In the genomic region with DNA sequence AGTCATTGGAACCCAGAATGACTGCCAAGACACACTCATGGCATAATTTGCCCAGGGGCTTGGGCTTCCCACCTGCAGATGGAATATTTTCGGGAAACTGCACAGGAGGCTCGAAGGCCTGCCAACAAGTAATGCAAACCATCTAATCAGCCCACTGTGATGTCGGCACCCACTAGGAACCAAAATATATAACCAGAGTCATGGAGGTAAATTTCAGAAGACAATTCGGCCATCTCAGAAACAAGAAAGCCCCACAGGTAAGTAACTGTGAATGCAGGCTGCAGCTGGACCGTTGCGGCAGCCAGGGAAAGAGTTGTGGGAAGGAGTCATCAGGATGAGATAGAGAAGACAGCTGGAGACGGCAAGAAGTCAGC, we compare ENCODE assay signal across 20 cellular contexts.
"Had no signal": no experiment of that assay in that cellular context is flagged by ENCODE, and none has a peak within 500 bp of the region (broad histone marks: within the 10 kb centered on the region; RNA-seq: fewer than 3 reads in every experiment).

No MANE protein-coding gene starts in this region.

- DNase-seq: KBM-7, MV-4-11, NCI-H1048, NCI-H1105, NCI-H1417, NCI-H1436 treated with DMSO at 0.1 percent for 48 hours, NCI-H1694, NCI-H187 treated with DMSO at 0.1 percent for 48 hours, NCI-H2029 treated with DMSO at 0.1 percent for 48 hours, NCI-H2171 treated with DMSO at 0.1 percent for 48 hours, NCI-H345, NCI-H446 treated with DMSO at 0.1 percent for 48 hours, NCI-H510A treated with DMSO at 0.1 percent for 48 hours, NCI-H526, NCI-H82, Right ventricle myocardium superior, RPMI8226, SIG-M5 had no signal

- H3K9me3 ChIP-seq: SJSA1 had no signal

- H3K27ac ChIP-seq: SJSA1, SK-N-MC had no signal

- H3K36me3 ChIP-seq: SJSA1 had no signal

- H3K27me3 ChIP-seq: SJSA1 had no signal

- H3K4me3 ChIP-seq: SJSA1, SK-N-MC had no signal
